ENCODE assay signal across 15 cellular contexts in genomic region chrX:7084841-7085240, GRCh38.
"Had no signal": no experiment of that assay in that cellular context is flagged by ENCODE, and none has a peak within 500 bp of the region (broad histone marks: within the 10 kb centered on the region; RNA-seq: fewer than 3 reads in every experiment).

No MANE protein-coding gene starts in this region.

- H3K27me3 Mint-ChIP-seq: activated CD4-positive, alpha-beta memory T cell treated with anti-CD3 and anti-CD28 coated beads, Interleukin-2, amount 10 ng/mL, durations not matched to agents 7 days and 5 days; stimulated activated memory B cell treated with anti-CD40 and anti-IgM and Interleukin-4, amounts not matched to agents 10 μg/mL and 1 μg/mL and 100 μg/mL, for 72 hours had no signal

- H3K27ac ChIP-seq: foreskin keratinocyte, psoas muscle, right lobe of liver, transverse colon, WERI-Rb-1 had no signal

- H3K27me3 ChIP-seq: foreskin keratinocyte, right lobe of liver, spleen, transverse colon had no signal

- DNase-seq: activated CD4-positive, alpha-beta memory T cell treated with anti-CD3 and anti-CD28 coated beads, Interleukin-2, amount 10 ng/mL, durations not matched to agents 7 days and 5 days; activated CD4-positive, alpha-beta T cell treated with anti-CD3 and anti-CD28 coated beads for 36 hours; activated CD8-positive, alpha-beta memory T cell treated with anti-CD3 and anti-CD28 coated beads, Interleukin-2, amount 50 U/mL, for 48 hours; activated naive CD4-positive, alpha-beta T cell treated with anti-CD3 and anti-CD28 coated beads for 36 hours; mammary epithelial cell; mucosa of descending colon; nephron progenitor cell; psoas muscle; right lobe of liver; spleen; stimulated activated CD4-positive, alpha-beta T cell treated with anti-CD3 and anti-CD28 coated beads, Interleukin-1b, Interleukin-23, amount 100 ng/mL, for 48 hours; transverse colon; WERI-Rb-1 had no signal

- H3K36me3 Mint-ChIP-seq: stimulated activated memory B cell treated with anti-CD40 and anti-IgM and Interleukin-4, amounts not matched to agents 10 μg/mL and 1 μg/mL and 100 μg/mL, for 72 hours had no signal

- H3K4me3 ChIP-seq: mucosa of descending colon, psoas muscle, right lobe of liver, transverse colon had no signal

- H3K4me1 ChIP-seq: foreskin keratinocyte, transverse colon had no signal

- H3K4me3 Mint-ChIP-seq: activated CD4-positive, alpha-beta T cell treated with anti-CD3 and anti-CD28 coated beads for 36 hours; activated naive CD4-positive, alpha-beta T cell treated with anti-CD3 and anti-CD28 coated beads for 36 hours; nephron progenitor cell had no signal

- H3K9me3 ChIP-seq: mucosa of descending colon, psoas muscle, right lobe of liver, spleen, transverse colon had no signal

- H3K27ac Mint-ChIP-seq: activated CD4-positive, alpha-beta T cell treated with anti-CD3 and anti-CD28 coated beads for 36 hours; activated naive CD4-positive, alpha-beta T cell treated with anti-CD3 and anti-CD28 coated beads for 36 hours had no signal

- H3K9me3 Mint-ChIP-seq: activated CD4-positive, alpha-beta memory T cell treated with anti-CD3 and anti-CD28 coated beads, Interleukin-2, amount 10 ng/mL, durations not matched to agents 7 days and 5 days; activated naive CD4-positive, alpha-beta T cell treated with anti-CD3 and anti-CD28 coated beads for 36 hours; nephron progenitor cell; stimulated activated memory B cell treated with anti-CD40 and anti-IgM and Interleukin-4, amounts not matched to agents 10 μg/mL and 1 μg/mL and 100 μg/mL, for 72 hours had no signal

- H3K36me3 ChIP-seq: right lobe of liver, spleen, transverse colon had no signal
